In genomic region chr22:22171357-22172218, GRCh38 we compare ENCODE assay signal across 9 cellular contexts.
DNase-seq lines count a peak whose midpoint lies in the region; ATAC-seq and TF ChIP-seq lines count a peak whose summit lies in the region.
"Had no signal": no experiment of that assay in that cellular context is flagged by ENCODE, and none has a peak within 500 bp of the region (broad histone marks: within the 10 kb centered on the region; RNA-seq: fewer than 3 reads in every experiment).

No MANE protein-coding gene starts in this region.

- no peaks in the 10 kb centered on the region for H3K36me3 ChIP-seq in left lung
- H3K36me3 ChIP-seq: lower lobe of right lung had no signal

- intact Hi-C loops in left lung (cut with DNase I): no loop called here

- H3K27ac ChIP-seq in left lung: no peak overlapping the region
- H3K27ac ChIP-seq: lower lobe of right lung had no signal

- H3K27me3 ChIP-seq in left lung: no peaks in the 10 kb centered on the region

- H3K9me3 ChIP-seq in left lung: no peaks in the 10 kb centered on the region
- H3K9me3 ChIP-seq: lower lobe of right lung had no signal

- H3K27me3 Mint-ChIP-seq in chondrocyte (ENCODE audit: low read depth): peaks cover 48% of the 10 kb centered on the region
- peaks cover 37% of the 10 kb centered on the region for H3K27me3 Mint-ChIP-seq in nephron (ENCODE audit: low read depth)

- H3K36me3 Mint-ChIP-seq in chondrocyte (ENCODE audit: low read depth): no peaks in the 10 kb centered on the region
- H3K36me3 Mint-ChIP-seq in nephron (ENCODE audit: low read depth): no peaks in the 10 kb centered on the region

- DNase-seq in ELF-1 (ENCODE audit: low read depth, low spot score) (peak; percentile 37), chondrocyte (ENCODE audit: low spot score) (no peak), pons (ENCODE audit: low spot score) (no peak), NAMALWA (ENCODE audit: low spot score) (no peak), left lung (no peak), UCSD-AML1 (lab: John Stamatoyannopoulos, UW; ENCODE audit: unreplicated experiment) (no peak)
- DNase-seq: lower lobe of right lung had no signal

- TF ChIP-seq CTCF in LNCAP (IDR thresholded peaks at IDR 0.05): peak; percentile 40
- peak; percentile 62 for TF ChIP-seq CTCF in chondrocyte (IDR thresholded peaks at IDR 0.05)
- TF ChIP-seq CTCF in nephron (IDR thresholded peaks at IDR 0.05; ENCODE audit: unreplicated experiment in 3 of 3): peak; percentile 37 to 42 (median 37)
- no peak for TF ChIP-seq CTCF in left lung (IDR thresholded peaks at IDR 0.05)

- H3K4me1 Mint-ChIP-seq in chondrocyte (ENCODE audit: low read depth): no peaks in the 10 kb centered on the region
- H3K4me1 Mint-ChIP-seq in nephron: no peaks in the 10 kb centered on the region

- H3K4me3 Mint-ChIP-seq in chondrocyte (ENCODE audit: unreplicated experiment): no peak overlapping the region
- H3K4me3 Mint-ChIP-seq in nephron: no peak overlapping the region

- H3K9me3 Mint-ChIP-seq in chondrocyte (ENCODE audit: low read depth) (no peaks in the 10 kb centered on the region), nephron (no peaks in the 10 kb centered on the region)

- H3K4me1 ChIP-seq in left lung: no peaks in the 10 kb centered on the region

- H3K4me3 ChIP-seq in left lung: no peak overlapping the region
- H3K4me3 ChIP-seq: lower lobe of right lung had no signal

- ATAC-seq in left lung: no peak
- ATAC-seq: lower lobe of right lung had no signal

- H3K27ac Mint-ChIP-seq in chondrocyte (ENCODE audit: unreplicated experiment): no peak overlapping the region
- no peak overlapping the region for H3K27ac Mint-ChIP-seq in nephron

Comparison
In these comparisons a context has a peak if more than half of its experiments do, and no peak if none do; other contexts are left out.
1. CTCF ChIP-seq: peak in LNCAP (single experiment), chondrocyte (single experiment) and nephron (3 of 3); none in left lung (0 of 2).